In genomic region chr5:56358703-56359428, GRCh38 we compare ENCODE assay signal across 1 cellular context.
TF ChIP-seq lines count a peak whose summit lies in the region.

No MANE protein-coding gene starts in this region.

TF ChIP-seq in HepG2, 621 proteins besides CTCF, POLR2A, EP300 and RAD21 (continued from another document and continues in another):
- TF ChIP-seq NFAT5 (CRISPR knock-in tag; IDR thresholded peaks at IDR 0.05): peak; percentile 89
- no peak for TF ChIP-seq ZSCAN12 (CRISPR knock-in tag; IDR thresholded peaks at IDR 0.05)
- peak; percentile 78 for TF ChIP-seq SP5 (CRISPR knock-in tag; IDR thresholded peaks at IDR 0.05; ENCODE audit: borderline replicate concordance, low read depth)
- no peak for TF ChIP-seq ZNF713 (CRISPR knock-in tag; IDR thresholded peaks at IDR 0.05)
- TF ChIP-seq SSRP1 (CRISPR knock-in tag; IDR thresholded peaks at IDR 0.05): no peak; the same call in 1 of the 2 replicates
- no peak for TF ChIP-seq ZNF737 (CRISPR knock-in tag; IDR thresholded peaks at IDR 0.05; ENCODE audit: borderline replicate concordance)
- TF ChIP-seq, protein P1, sequence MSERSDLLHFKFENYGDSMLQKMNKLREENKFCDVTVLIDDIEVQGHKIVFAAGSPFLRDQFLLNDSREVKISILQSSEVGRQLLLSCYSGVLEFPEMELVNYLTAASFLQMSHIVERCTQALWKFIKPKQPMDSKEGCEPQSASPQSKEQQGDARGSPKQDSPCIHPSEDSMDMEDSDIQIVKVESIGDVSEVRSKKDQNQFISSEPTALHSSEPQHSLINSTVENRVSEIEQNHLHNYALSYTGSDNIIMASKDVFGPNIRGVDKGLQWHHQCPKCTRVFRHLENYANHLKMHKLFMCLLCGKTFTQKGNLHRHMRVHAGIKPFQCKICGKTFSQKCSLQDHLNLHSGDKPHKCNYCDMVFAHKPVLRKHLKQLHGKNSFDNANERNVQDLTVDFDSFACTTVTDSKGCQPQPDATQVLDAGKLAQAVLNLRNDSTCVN (CRISPR knock-in tag; IDR thresholded peaks at IDR 0.05; ENCODE audit: borderline replicate concordance): peak; percentile 68; the same call in 1 of the 2 replicates
- TF ChIP-seq ESRRA (CRISPR knock-in tag; IDR thresholded peaks at IDR 0.05; ENCODE audit: low read depth): peak; percentile 57; the same call in 1 of the 2 replicates
- no peak for TF ChIP-seq ZFP1 (CRISPR knock-in tag; IDR thresholded peaks at IDR 0.05)
- peak; percentile 44; the same call in 1 of the 2 replicates for TF ChIP-seq NFKB2 (CRISPR knock-in tag; IDR thresholded peaks at IDR 0.05; ENCODE audit: borderline replicate concordance)
- TF ChIP-seq ZNF10 (CRISPR knock-in tag; IDR thresholded peaks at IDR 0.05; ENCODE audit: borderline replicate concordance, low read depth): no peak
- TF ChIP-seq, protein P2, sequence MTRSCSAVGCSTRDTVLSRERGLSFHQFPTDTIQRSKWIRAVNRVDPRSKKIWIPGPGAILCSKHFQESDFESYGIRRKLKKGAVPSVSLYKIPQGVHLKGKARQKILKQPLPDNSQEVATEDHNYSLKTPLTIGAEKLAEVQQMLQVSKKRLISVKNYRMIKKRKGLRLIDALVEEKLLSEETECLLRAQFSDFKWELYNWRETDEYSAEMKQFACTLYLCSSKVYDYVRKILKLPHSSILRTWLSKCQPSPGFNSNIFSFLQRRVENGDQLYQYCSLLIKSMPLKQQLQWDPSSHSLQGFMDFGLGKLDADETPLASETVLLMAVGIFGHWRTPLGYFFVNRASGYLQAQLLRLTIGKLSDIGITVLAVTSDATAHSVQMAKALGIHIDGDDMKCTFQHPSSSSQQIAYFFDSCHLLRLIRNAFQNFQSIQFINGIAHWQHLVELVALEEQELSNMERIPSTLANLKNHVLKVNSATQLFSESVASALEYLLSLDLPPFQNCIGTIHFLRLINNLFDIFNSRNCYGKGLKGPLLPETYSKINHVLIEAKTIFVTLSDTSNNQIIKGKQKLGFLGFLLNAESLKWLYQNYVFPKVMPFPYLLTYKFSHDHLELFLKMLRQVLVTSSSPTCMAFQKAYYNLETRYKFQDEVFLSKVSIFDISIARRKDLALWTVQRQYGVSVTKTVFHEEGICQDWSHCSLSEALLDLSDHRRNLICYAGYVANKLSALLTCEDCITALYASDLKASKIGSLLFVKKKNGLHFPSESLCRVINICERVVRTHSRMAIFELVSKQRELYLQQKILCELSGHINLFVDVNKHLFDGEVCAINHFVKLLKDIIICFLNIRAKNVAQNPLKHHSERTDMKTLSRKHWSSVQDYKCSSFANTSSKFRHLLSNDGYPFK (CRISPR knock-in tag; IDR thresholded peaks at IDR 0.05; ENCODE audit: borderline replicate concordance): peak; percentile 99
- TF ChIP-seq, protein P3, sequence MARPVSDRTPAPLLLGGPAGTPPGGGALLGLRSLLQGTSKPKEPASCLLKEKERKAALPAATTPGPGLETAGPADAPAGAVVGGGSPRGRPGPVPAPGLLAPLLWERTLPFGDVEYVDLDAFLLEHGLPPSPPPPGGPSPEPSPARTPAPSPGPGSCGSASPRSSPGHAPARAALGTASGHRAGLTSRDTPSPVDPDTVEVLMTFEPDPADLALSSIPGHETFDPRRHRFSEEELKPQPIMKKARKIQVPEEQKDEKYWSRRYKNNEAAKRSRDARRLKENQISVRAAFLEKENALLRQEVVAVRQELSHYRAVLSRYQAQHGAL (CRISPR knock-in tag; IDR thresholded peaks at IDR 0.05; ENCODE audit: not compliant biosample characterization): no peak
- TF ChIP-seq DNMT1 (CRISPR knock-in tag; IDR thresholded peaks at IDR 0.05): no peak
- TF ChIP-seq ZSCAN31 (CRISPR knock-in tag; IDR thresholded peaks at IDR 0.05; ENCODE audit: low read depth): peak; percentile 75; the same call in 1 of the 2 replicates
- TF ChIP-seq, protein P4, sequence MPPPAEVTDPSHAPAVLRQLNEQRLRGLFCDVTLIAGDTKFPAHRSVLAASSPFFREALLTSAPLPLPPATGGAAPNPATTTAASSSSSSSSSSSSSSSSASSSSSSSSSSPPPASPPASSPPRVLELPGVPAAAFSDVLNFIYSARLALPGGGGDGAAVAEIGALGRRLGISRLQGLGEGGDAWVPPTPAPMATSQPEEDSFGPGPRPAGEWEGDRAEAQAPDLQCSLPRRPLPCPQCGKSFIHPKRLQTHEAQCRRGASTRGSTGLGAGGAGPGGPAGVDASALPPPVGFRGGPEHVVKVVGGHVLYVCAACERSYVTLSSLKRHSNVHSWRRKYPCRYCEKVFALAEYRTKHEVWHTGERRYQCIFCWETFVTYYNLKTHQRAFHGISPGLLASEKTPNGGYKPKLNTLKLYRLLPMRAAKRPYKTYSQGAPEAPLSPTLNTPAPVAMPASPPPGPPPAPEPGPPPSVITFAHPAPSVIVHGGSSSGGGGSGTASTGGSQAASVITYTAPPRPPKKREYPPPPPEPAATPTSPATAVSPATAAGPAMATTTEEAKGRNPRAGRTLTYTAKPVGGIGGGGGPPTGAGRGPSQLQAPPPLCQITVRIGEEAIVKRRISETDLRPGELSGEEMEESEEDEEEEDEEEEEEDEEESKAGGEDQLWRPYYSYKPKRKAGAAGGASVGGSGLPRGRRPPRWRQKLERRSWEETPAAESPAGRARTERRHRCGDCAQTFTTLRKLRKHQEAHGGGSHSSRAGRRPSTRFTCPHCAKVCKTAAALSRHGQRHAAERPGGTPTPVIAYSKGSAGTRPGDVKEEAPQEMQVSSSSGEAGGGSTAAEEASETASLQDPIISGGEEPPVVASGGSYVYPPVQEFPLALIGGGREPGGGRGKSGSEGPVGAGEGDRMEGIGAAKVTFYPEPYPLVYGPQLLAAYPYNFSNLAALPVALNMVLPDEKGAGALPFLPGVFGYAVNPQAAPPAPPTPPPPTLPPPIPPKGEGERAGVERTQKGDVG (CRISPR knock-in tag; IDR thresholded peaks at IDR 0.05; ENCODE audit: borderline replicate concordance): peak; percentile 31; the same call in 1 of the 2 replicates
- no peak for TF ChIP-seq ZNF101 (CRISPR knock-in tag; IDR thresholded peaks at IDR 0.05; ENCODE audit: borderline replicate concordance, low read depth)
- TF ChIP-seq ZNF446 (CRISPR knock-in tag; IDR thresholded peaks at IDR 0.05): no peak
- no peak for TF ChIP-seq PHF20 (CRISPR knock-in tag; IDR thresholded peaks at IDR 0.05)
- TF ChIP-seq, protein P5, sequence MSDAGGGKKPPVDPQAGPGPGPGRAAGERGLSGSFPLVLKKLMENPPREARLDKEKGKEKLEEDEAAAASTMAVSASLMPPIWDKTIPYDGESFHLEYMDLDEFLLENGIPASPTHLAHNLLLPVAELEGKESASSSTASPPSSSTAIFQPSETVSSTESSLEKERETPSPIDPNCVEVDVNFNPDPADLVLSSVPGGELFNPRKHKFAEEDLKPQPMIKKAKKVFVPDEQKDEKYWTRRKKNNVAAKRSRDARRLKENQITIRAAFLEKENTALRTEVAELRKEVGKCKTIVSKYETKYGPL (CRISPR knock-in tag; IDR thresholded peaks at IDR 0.05): no peak
- peak; percentile 14; the same call in 1 of the 2 replicates for TF ChIP-seq HMGXB3 (CRISPR knock-in tag; IDR thresholded peaks at IDR 0.05; ENCODE audit: borderline replicate concordance)
- no peak for TF ChIP-seq PREB (CRISPR knock-in tag; IDR thresholded peaks at IDR 0.05)
- TF ChIP-seq PAX8 (CRISPR knock-in tag; IDR thresholded peaks at IDR 0.05; ENCODE audit: borderline replicate concordance): no peak
- no peak for TF ChIP-seq HES4 (CRISPR knock-in tag; IDR thresholded peaks at IDR 0.05; ENCODE audit: borderline replicate concordance)
- TF ChIP-seq, protein P6, sequence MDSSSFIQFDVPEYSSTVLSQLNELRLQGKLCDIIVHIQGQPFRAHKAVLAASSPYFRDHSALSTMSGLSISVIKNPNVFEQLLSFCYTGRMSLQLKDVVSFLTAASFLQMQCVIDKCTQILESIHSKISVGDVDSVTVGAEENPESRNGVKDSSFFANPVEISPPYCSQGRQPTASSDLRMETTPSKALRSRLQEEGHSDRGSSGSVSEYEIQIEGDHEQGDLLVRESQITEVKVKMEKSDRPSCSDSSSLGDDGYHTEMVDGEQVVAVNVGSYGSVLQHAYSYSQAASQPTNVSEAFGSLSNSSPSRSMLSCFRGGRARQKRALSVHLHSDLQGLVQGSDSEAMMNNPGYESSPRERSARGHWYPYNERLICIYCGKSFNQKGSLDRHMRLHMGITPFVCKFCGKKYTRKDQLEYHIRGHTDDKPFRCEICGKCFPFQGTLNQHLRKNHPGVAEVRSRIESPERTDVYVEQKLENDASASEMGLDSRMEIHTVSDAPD (CRISPR knock-in tag; IDR thresholded peaks at IDR 0.05): no peak; the same call in 1 of the 2 replicates
- peak; percentile 42; the same call in 1 of the 2 replicates for TF ChIP-seq KDM2A (CRISPR knock-in tag; IDR thresholded peaks at IDR 0.05; ENCODE audit: borderline replicate concordance, low read depth)
- TF ChIP-seq, protein P7, sequence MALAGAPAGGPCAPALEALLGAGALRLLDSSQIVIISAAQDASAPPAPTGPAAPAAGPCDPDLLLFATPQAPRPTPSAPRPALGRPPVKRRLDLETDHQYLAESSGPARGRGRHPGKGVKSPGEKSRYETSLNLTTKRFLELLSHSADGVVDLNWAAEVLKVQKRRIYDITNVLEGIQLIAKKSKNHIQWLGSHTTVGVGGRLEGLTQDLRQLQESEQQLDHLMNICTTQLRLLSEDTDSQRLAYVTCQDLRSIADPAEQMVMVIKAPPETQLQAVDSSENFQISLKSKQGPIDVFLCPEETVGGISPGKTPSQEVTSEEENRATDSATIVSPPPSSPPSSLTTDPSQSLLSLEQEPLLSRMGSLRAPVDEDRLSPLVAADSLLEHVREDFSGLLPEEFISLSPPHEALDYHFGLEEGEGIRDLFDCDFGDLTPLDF (CRISPR knock-in tag; IDR thresholded peaks at IDR 0.05): no peak
- no peak for TF ChIP-seq ATM (IDR thresholded peaks at IDR 0.05; ENCODE audit: borderline replicate concordance)
- TF ChIP-seq GPN1 (CRISPR knock-in tag; IDR thresholded peaks at IDR 0.05; ENCODE audit: borderline replicate concordance): no peak
